Comparison of ENCODE assay signal across 1 cellular context in the genomic region with DNA sequence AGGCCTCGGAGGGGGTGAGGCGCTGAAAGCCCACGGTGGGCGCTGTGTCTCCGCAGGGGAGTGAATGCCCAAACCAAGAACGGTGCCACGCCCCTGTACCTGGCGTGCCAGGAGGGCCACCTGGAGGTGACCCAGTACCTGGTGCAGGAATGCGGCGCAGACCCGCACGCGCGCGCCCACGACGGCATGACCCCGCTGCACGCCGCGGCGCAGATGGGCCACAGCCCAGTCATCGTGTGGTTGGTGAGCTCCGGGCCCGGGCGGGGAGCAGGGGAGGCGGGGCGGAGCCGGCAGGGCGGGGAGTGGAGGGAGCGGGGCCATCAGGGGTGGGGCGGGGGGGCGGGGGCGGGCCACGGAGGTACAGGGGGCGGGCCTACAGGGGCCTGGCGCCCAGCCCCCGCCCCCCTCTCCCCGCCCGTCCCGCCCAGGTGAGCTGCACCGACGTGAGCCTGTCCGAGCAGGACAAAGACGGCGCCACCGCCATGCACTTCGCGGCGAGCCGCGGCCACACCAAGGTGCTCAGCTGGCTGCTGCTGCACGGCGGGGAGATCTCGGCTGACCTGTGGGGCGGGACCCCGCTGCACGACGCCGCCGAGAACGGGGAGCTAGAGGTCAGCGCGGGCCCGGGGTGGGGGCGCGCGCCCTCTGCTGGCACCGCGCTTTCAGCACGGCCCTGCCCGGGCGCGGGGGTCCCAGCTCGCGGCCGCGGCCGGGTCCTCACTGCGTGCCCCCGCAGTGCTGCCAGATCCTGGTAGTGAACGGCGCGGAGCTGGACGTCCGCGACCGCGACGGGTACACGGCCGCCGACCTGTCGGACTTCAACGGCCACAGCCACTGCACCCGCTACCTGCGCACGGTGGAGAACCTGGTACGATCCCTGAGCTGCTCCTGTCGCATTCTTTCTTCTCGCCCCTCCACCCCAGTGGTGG.
TF ChIP-seq lines count a peak whose summit lies in the region.

No MANE protein-coding gene starts in this region.

TF ChIP-seq in endothelial cell of umbilical vein, 7 proteins besides CTCF, POLR2A, EP300 and RAD21:
- TF ChIP-seq EZH2 (IDR thresholded peaks at IDR 0.05; ENCODE audit: borderline replicate concordance, low read depth, low read length, severe bottlenecking), result no peak
